In the genomic region with DNA sequence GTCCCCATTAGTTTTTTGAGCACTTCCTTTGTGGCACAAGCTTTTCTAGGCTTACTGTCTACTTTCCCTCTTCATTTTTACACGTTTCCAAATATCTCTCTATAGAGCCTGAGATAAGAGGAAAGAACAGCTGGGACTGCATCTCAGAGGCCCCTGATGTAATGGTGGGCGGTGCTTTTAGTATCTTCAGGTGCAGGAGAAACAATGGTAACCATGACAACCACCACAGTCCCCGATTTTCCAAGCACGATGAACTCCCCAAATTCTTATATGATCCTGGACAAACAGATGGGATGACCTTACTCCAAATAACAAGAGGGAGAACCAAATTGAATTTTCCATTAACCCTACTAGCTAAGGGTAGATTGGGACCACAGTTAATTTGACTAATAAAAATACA, we compare ENCODE assay signal across 15 cellular contexts.
DNase-seq lines count a peak whose midpoint lies in the region; ATAC-seq, FAIRE-seq and TF ChIP-seq lines count a peak whose summit lies in the region.
"Had no signal": no experiment of that assay in that cellular context is flagged by ENCODE, and none has a peak within 500 bp of the region (broad histone marks: within the 10 kb centered on the region; RNA-seq: fewer than 3 reads in every experiment).

No MANE protein-coding gene starts in this region.

- TF ChIP-seq CTCF in HepG2 (CRISPR knock-in tag; IDR thresholded peaks at IDR 0.05): no peak
- no peak for TF ChIP-seq CTCF in right lobe of liver (IDR thresholded peaks at IDR 0.05)
- no peak for TF ChIP-seq CTCF in endothelial cell (IDR thresholded peaks at IDR 0.05; ENCODE audit: unreplicated experiment)

- TF ChIP-seq POLR2A in HepG2 (IDR thresholded peaks at IDR 0.05; ENCODE audit: insufficient read depth in 1 of 2, low read depth in 2 of 2, low read length in 2 of 2): no peak
- no peak for TF ChIP-seq POLR2A in right lobe of liver (IDR thresholded peaks at IDR 0.05)

- no peak overlapping the region for H3K4me3 ChIP-seq in HepG2 (replicated peaks in 1 of 3; ENCODE audit: insufficient read depth in 1 of 3, low read depth in 2 of 3, low read length in 3 of 3)
- no peak overlapping the region for H3K4me3 ChIP-seq in right lobe of liver
- H3K4me3 ChIP-seq: BLaER1 treated with 17β-estradiol and CSF1 and Interleukin-3, amounts not matched to agents 10 nM and 100 nM had no signal

- no peak overlapping the region for H3K27ac ChIP-seq in HepG2 (ENCODE audit: extremely low read length, insufficient read depth, low read length)
- H3K27ac ChIP-seq in right lobe of liver: no peak overlapping the region
- H3K27ac ChIP-seq: BLaER1 treated with 17β-estradiol and CSF1 and Interleukin-3, amounts not matched to agents 10 nM and 100 nM had no signal

- POLR2A ChIA-PET in HepG2 (lab: Yijun Ruan, JAX): no interaction called here

- no peaks in the 10 kb centered on the region for H3K9me3 ChIP-seq in HepG2 (ENCODE audit: low read length)
- H3K9me3 ChIP-seq in right lobe of liver: no peaks in the 10 kb centered on the region
- H3K9me3 ChIP-seq: BLaER1 treated with 17β-estradiol and CSF1 and Interleukin-3, amounts not matched to agents 10 nM and 100 nM had no signal

- H3K4me3 Mint-ChIP-seq in endothelial cell (ENCODE audit: unreplicated experiment): no peak overlapping the region
- H3K4me3 Mint-ChIP-seq: CD4-positive, CD25-positive, alpha-beta regulatory T cell; H9 had no signal

- DNase-seq in HepG2 (ENCODE audit: low spot score) (no peak), right lobe of liver (no peak), NCI-H2171 (lab: John Stamatoyannopoulos, UW) (peak; percentile 56), endothelial cell (ENCODE audit: low spot score) (no peak), KBM-7 (no peak), NOMO-1 treated with dmso at 0.1 percent for 144 hours (lab: John Stamatoyannopoulos, UW; ENCODE audit: unreplicated experiment) (no peak)
- DNase-seq in activated CD8-positive, alpha-beta memory T cell treated with anti-CD3 and anti-CD28 coated beads, Interleukin-2, amount 50 U/mL, for 4 hours: no peak
- DNase-seq: ACHN; CD4-positive, CD25-positive, alpha-beta regulatory T cell; DMS79; GOT3; H9; IMR-90 had no signal

- no peaks in the 10 kb centered on the region for H3K36me3 ChIP-seq in HepG2 (replicated peaks in 1 of 2; ENCODE audit: control insufficient read depth in 1 of 2, insufficient read depth in 2 of 2, low read length in 2 of 2)
- H3K36me3 ChIP-seq in right lobe of liver: no peaks in the 10 kb centered on the region

- intact Hi-C loops in HepG2 (cut with micrococcal nuclease; ENCODE audit: unreplicated experiment) (no loop called here), right lobe of liver (cut with DNase I) (no loop called here)

- H3K27me3 Mint-ChIP-seq in endothelial cell (ENCODE audit: unreplicated experiment): peaks cover 5% of the 10 kb centered on the region
- H3K27me3 Mint-ChIP-seq: CD4-positive, CD25-positive, alpha-beta regulatory T cell had no signal

- no peaks in the 10 kb centered on the region for H3K79me2 ChIP-seq in HepG2 (ENCODE audit: insufficient read depth, low read length)

- no peak overlapping the region for H3K4me2 ChIP-seq in HepG2 (ENCODE audit: low read depth, low read length)
- H3K4me2 ChIP-seq: BLaER1 treated with 17β-estradiol and CSF1 and Interleukin-3, amounts not matched to agents 10 nM and 100 nM had no signal

- no peak for TF ChIP-seq EP300 in HepG2 (IDR thresholded peaks at IDR 0.05; ENCODE audit: low read depth in 2 of 2, low read length in 2 of 2)
- no peak for TF ChIP-seq EP300 in HepG2 (CRISPR knock-in tag; IDR thresholded peaks at IDR 0.05; ENCODE audit: borderline replicate concordance)

- peaks cover 7% of the 10 kb centered on the region for H3K4me1 Mint-ChIP-seq in endothelial cell (ENCODE audit: unreplicated experiment)

- H3K4me1 ChIP-seq in HepG2 (ENCODE audit: insufficient read depth, low read length) (no peaks in the 10 kb centered on the region), right lobe of liver (no peaks in the 10 kb centered on the region)
- H3K4me1 ChIP-seq: BLaER1 treated with 17β-estradiol and CSF1 and Interleukin-3, amounts not matched to agents 10 nM and 100 nM had no signal

- no peaks in the 10 kb centered on the region for H4K20me1 ChIP-seq in HepG2 (ENCODE audit: insufficient read depth, low read length)
- H4K20me1 ChIP-seq: BLaER1 treated with 17β-estradiol and CSF1 and Interleukin-3, amounts not matched to agents 10 nM and 100 nM had no signal

- no peaks in the 10 kb centered on the region for H3K9me3 Mint-ChIP-seq in endothelial cell (ENCODE audit: unreplicated experiment)
- H3K9me3 Mint-ChIP-seq: H9 had no signal

- no peak overlapping the region for H2AFZ ChIP-seq in HepG2 (ENCODE audit: low read length)

- no peak overlapping the region for H3K9ac ChIP-seq in HepG2 (ENCODE audit: insufficient read depth, low read depth, low read length)
- H3K9ac ChIP-seq: BLaER1 treated with 17β-estradiol and CSF1 and Interleukin-3, amounts not matched to agents 10 nM and 100 nM had no signal

- 51% methylated on average over 4 of the region's 4 CpGs for WGBS in HepG2 (ENCODE audit: low lambda C conversion rate)
- WGBS in right lobe of liver (ENCODE audit: insufficient coverage, low coverage, low lambda C conversion rate, missing lambda C conversion rate): 68% methylated on average over 4 of the region's 4 CpGs

- no peak for TF ChIP-seq RAD21 in HepG2 (CRISPR knock-in tag; IDR thresholded peaks at IDR 0.05)

- ATAC-seq in HepG2: no peak
- ATAC-seq in right lobe of liver: no peak

- no TSS peak for BruUV-seq in HepG2 (replicated peaks; lab: Mats Ljungman, UMichigan)

- CTCF ChIA-PET in HepG2 (lab: Yijun Ruan, JAX; ENCODE audit: low intra/inter-chr PET ratio, low total read pairs): no interaction called here

- FAIRE-seq in HepG2 (lab: Jason Lieb, UNC): no peak
- FAIRE-seq: GM12891 had no signal

- in situ Hi-C loops in HepG2 (cut with HindIII; ENCODE audit: extremely low pct_ligation_motif_present, low pct_unique_long_range_greater_than_20kb) (no loop called here), KBM-7 (cut with MboI; ENCODE audit: low pct_unique_long_range_greater_than_20kb, low sequenced_read_pairs) (no loop called here)

- H3K36me3 Mint-ChIP-seq in endothelial cell (ENCODE audit: low read depth, unreplicated experiment): no peaks in the 10 kb centered on the region

- H3K27ac Mint-ChIP-seq in endothelial cell (ENCODE audit: unreplicated experiment): peak overlapping the region; percentile 46
- H3K27ac Mint-ChIP-seq: CD4-positive, CD25-positive, alpha-beta regulatory T cell; H9 had no signal

- H3K27me3 ChIP-seq in HepG2 (ENCODE audit: control insufficient read depth in 1 of 2, insufficient read depth in 2 of 2, low read length in 2 of 2) (no peaks in the 10 kb centered on the region), right lobe of liver (no peaks in the 10 kb centered on the region)
- H3K27me3 ChIP-seq: BLaER1 treated with 17β-estradiol and CSF1 and Interleukin-3, amounts not matched to agents 10 nM and 100 nM had no signal

TF ChIP-seq in HepG2, 621 proteins besides CTCF, POLR2A, EP300 and RAD21:
- TF ChIP-seq RFX1 (IDR thresholded peaks at IDR 0.05) (peak; percentile 36; the same call in 1 of the 2 replicates), KAT7 (CRISPR knock-in tag; IDR thresholded peaks at IDR 0.05; ENCODE audit: borderline replicate concordance) (no peak)
